In the genomic region with DNA sequence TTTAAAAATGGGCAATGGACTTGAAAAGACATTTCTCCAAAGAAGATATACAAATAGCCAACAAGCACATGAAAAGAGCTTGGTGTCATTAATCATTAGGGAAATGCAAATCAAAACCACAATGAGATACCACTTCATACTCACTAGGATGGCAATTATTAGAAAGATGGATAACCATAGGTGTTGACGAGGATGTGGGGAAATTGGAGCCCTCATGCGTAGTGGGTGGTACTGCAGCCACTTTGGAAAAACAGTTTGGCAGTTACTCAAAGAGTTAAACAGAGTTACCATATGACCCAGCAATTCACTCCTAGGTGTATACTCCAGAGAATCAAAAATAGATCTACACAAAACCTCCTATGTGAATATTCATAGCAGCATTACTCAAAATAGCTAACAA, we compare ENCODE assay signal across 27 cellular contexts. TPM values are rescaled to one million over a fixed set of nuclear protein-coding genes. Genes with fewer than 3 reads are reported as not detected.
DNase-seq lines count a peak whose midpoint lies in the region; ATAC-seq, FAIRE-seq and TF ChIP-seq lines count a peak whose summit lies in the region.
"Had no signal": no experiment of that assay in that cellular context is flagged by ENCODE, and none has a peak within 500 bp of the region (broad histone marks: within the 10 kb centered on the region; RNA-seq: fewer than 3 reads in every experiment).

No MANE protein-coding gene starts in this region.

- H2BK15ac ChIP-seq in H1 (ENCODE audit: low read length), result no peak overlapping the region

- TF ChIP-seq CTCF in HCT116 (IDR thresholded peaks at IDR 0.05 in 2 of 3, conservative IDR thresholded peaks at IDR 0.05 in 1 of 3; ENCODE audit: borderline replicate concordance in 1 of 3, insufficient read depth in 1 of 3, low read depth in 2 of 3, low read length in 2 of 3) (no peak), K562 (IDR thresholded peaks at IDR 0.05 in 2 of 3, conservative IDR thresholded peaks at IDR 0.05 in 1 of 3; ENCODE audit: insufficient read depth in 2 of 3, low read depth in 1 of 3, low read length in 3 of 3) (no peak), H1 (IDR thresholded peaks at IDR 0.05; ENCODE audit: control extremely low read depth in 1 of 3, insufficient read depth in 1 of 3, low read depth in 1 of 3, low read length in 3 of 3) (no peak)

- 0% methylated on average over 2 of the region's 2 CpGs for WGBS in K562 (ENCODE audit: insufficient coverage, low coverage, missing lambda C conversion rate)
- 91% methylated on average over 2 of the region's 2 CpGs; no CpG with 5 or more reads in 1 of the 2 experiments for WGBS in H1 (ENCODE audit: extremely low coverage in 1 of 2, insufficient coverage in 1 of 2, insufficient read length in 1 of 2, insufficient replicate concordance in 2 of 2, low coverage in 1 of 2, low lambda C conversion rate in 2 of 2, missing lambda C conversion rate in 1 of 2), 2 experiments

- H2BK20ac ChIP-seq in H1 (ENCODE audit: low read length), result no peak overlapping the region

- TF ChIP-seq RAD21 in HCT116 (IDR thresholded peaks at IDR 0.05; ENCODE audit: low read depth) (no peak), K562 (CRISPR knock-in tag; conservative IDR thresholded peaks at IDR 0.05 in 1 of 2, IDR thresholded peaks at IDR 0.05 in 1 of 2) (no peak), H1 (IDR thresholded peaks at IDR 0.05 in 1 of 2, conservative IDR thresholded peaks at IDR 0.05 in 1 of 2; ENCODE audit: low read depth in 2 of 2, low read length in 2 of 2) (no peak)

- DNase-seq in activated CD4-positive, CD25-positive, alpha-beta regulatory T cell treated with anti-CD3 and anti-CD28 coated beads, Interleukin-2, amount 50 U/mL, for 72 hours, result peak; percentile 4
- no peak for DNase-seq in activated CD4-positive, CD25-positive, alpha-beta regulatory T cell (lab: John Stamatoyannopoulos, UW)
- DNase-seq in HCT116 (ENCODE audit: low read depth, low spot score) (no peak), K562 (ENCODE audit: extremely low read depth in 1 of 4, low spot score in 3 of 4) (no peak), H1 (ENCODE audit: low read depth in 1 of 2, low spot score in 2 of 2) (no peak), SKM-1 (lab: John Stamatoyannopoulos, UW; ENCODE audit: unreplicated experiment) (no peak), mucosa of gallbladder (ENCODE audit: low spot score) (no peak), SHP77 treated with DMSO at 0.1 percent for 48 hours (lab: John Stamatoyannopoulos, UW) (no peak)
- DNase-seq: ACHN; BE2C; C1 segment of cervical spinal cord; CD4-positive, alpha-beta memory T cell; CD4-positive, CD25-positive, alpha-beta regulatory T cell; CD8-positive, alpha-beta memory T cell; COR-L47; DMS153; DMS53; DMS79; DND-41; EL; GDM1 had no signal

- H2AK5ac ChIP-seq in H1 (ENCODE audit: low read depth, low read length), result no peak overlapping the region

- H3K27ac ChIP-seq in HCT116 (ENCODE audit: low read depth, low read length) (no peak overlapping the region), K562 (ENCODE audit: extremely low read depth, low read depth, low read length) (no peak overlapping the region), H1 (ENCODE audit: low read depth, low read length) (no peak overlapping the region)
- H3K27ac ChIP-seq: 22Rv1, BLaER1 had no signal

- H3K9ac ChIP-seq in HCT116 (ENCODE audit: low read length), result no peak overlapping the region
- no peak overlapping the region for H3K9ac ChIP-seq in K562 (ENCODE audit: insufficient read depth in 1 of 2, low read depth in 2 of 2, low read length in 2 of 2)
- no peak overlapping the region for H3K9ac ChIP-seq in H1 (replicated peaks in 1 of 4; ENCODE audit: extremely low read depth in 1 of 4, low read depth in 3 of 4, low read length in 3 of 4)
- H3K9ac ChIP-seq: BLaER1 had no signal

- H2AFZ ChIP-seq in HCT116 (ENCODE audit: low read depth, low read length, poor library complexity, severe bottlenecking) (no peak overlapping the region), K562 (ENCODE audit: low read depth, low read length) (no peak overlapping the region), H1 (ENCODE audit: low read length) (no peak overlapping the region)

- RAD21 ChIA-PET in HCT116 (lab: Charles Lee; ENCODE audit: low non-redundant PET in 1 of 2, low total read pairs in 2 of 2, uncharacterized antibody in 2 of 2, unreplicated experiment in 2 of 2), result no interaction called here

- H3K9me2 ChIP-seq in HCT116 (ENCODE audit: insufficient read depth), result no peaks in the 10 kb centered on the region

- no peak overlapping the region for H2BK120ac ChIP-seq in H1 (replicated peaks; ENCODE audit: low read depth, low read length)

- H3K4me1 ChIP-seq in HCT116 (ENCODE audit: control insufficient read depth in 1 of 2, insufficient read depth in 2 of 2, low read length in 2 of 2) (no peaks in the 10 kb centered on the region), K562 (replicated peaks in 1 of 2; ENCODE audit: control insufficient read depth in 2 of 2, insufficient read depth in 2 of 2, low read length in 2 of 2) (no peaks in the 10 kb centered on the region), H1 (replicated peaks in 1 of 4; ENCODE audit: control insufficient read depth in 3 of 4, insufficient read depth in 4 of 4, low read length in 3 of 4) (no peaks in the 10 kb centered on the region)

- H2BK12ac ChIP-seq in H1 (ENCODE audit: low read depth, low read length), result no peak overlapping the region

- H3K4ac ChIP-seq in H1 (replicated peaks; ENCODE audit: insufficient read length, low read depth, low read length), result no peak overlapping the region

- in situ Hi-C loops in K562 (cut with MboI), result loop anchor here (10.0 kb wide), 1 partner anchor 1005 kb away; no protein-coding TSS in a partner anchor

- ATAC-seq in HCT116, result no peak
- ATAC-seq in K562, result no peak
- ATAC-seq: GM12878 had no signal

- H3K36me3 ChIP-seq in HCT116 (ENCODE audit: control insufficient read depth in 1 of 2, insufficient read depth in 2 of 2, low read length in 2 of 2), result no peaks in the 10 kb centered on the region
- H3K36me3 ChIP-seq in K562 (ENCODE audit: control insufficient read depth, insufficient read depth, low read length), result no peaks in the 10 kb centered on the region
- no peaks in the 10 kb centered on the region for H3K36me3 ChIP-seq in H1 (ENCODE audit: control insufficient read depth in 2 of 4, insufficient read depth in 4 of 4, low read length in 3 of 4)
- H3K36me3 ChIP-seq: BE2C, BLaER1 had no signal

- no peak overlapping the region for H4K8ac ChIP-seq in H1 (ENCODE audit: extremely low read depth, insufficient read depth, low read length)

- no peak overlapping the region for H3K14ac ChIP-seq in H1 (ENCODE audit: insufficient read length)

- no peaks in the 10 kb centered on the region; the same call in 1 of the 2 replicates for H3K79me1 ChIP-seq in H1 (ENCODE audit: low read depth, low read length)

- no peak overlapping the region for H3K56ac ChIP-seq in H1 (replicated peaks; ENCODE audit: insufficient read length, low read depth, low read length)

- H2BK5ac ChIP-seq in H1 (ENCODE audit: low read depth, low read length), result no peak overlapping the region

- H3K9me3 ChIP-seq in HCT116 (ENCODE audit: control insufficient read depth in 1 of 2, insufficient read depth in 1 of 2, low read depth in 1 of 2, low read length in 2 of 2) (no peaks in the 10 kb centered on the region), K562 (replicated peaks; ENCODE audit: control insufficient read depth, insufficient read depth, low read depth, low read length) (no peaks in the 10 kb centered on the region), H1 (ENCODE audit: insufficient read depth in 2 of 2, low read depth in 1 of 2, low read length in 1 of 2) (peaks cover 0 to 7% of the 10 kb centered on the region in 2 experiments; a peak in 2 of 4 replicates)
- H3K9me3 ChIP-seq: BE2C had no signal

- no peaks in the 10 kb centered on the region for H3K9me1 ChIP-seq in K562 (ENCODE audit: control insufficient read depth, insufficient read depth, low read length)

- TF ChIP-seq EP300 in K562 (IDR thresholded peaks at IDR 0.05; ENCODE audit: low read length), result no peak
- no peak for TF ChIP-seq EP300 in H1 (IDR thresholded peaks at IDR 0.05; ENCODE audit: borderline replicate concordance in 1 of 2, low read depth in 2 of 2, low read length in 2 of 2)

- CTCF ChIA-PET in HCT116 (lab: Charles Lee) (interaction anchor here (2.1 kb wide), 1 partner anchor 17 kb away, joined by 8 read pairs; no protein-coding TSS in a partner anchor), K562 (lab: Yijun Ruan, JAX; ENCODE audit: low intra/inter-chr PET ratio) (no interaction called here), H1 (lab: Charles Lee; ENCODE audit: partially characterized antibody) (interaction anchor here (1.1 to 6.0 kb wide), 6 partner anchors 8 to 1024 kb away, joined by 3 to 49 read pairs (median 9); no protein-coding TSS in a partner anchor)

- no peak overlapping the region for H4K5ac ChIP-seq in H1 (ENCODE audit: insufficient read length, low read depth, low read length)

- H3K4me2 ChIP-seq in HCT116 (ENCODE audit: low read length), result no peak overlapping the region
- no peak overlapping the region for H3K4me2 ChIP-seq in K562 (ENCODE audit: insufficient read depth, low read length)
- H3K4me2 ChIP-seq in H1 (ENCODE audit: insufficient read depth in 1 of 2, low read depth in 2 of 2, low read length in 2 of 2), result no peak overlapping the region
- H3K4me2 ChIP-seq: BLaER1 had no signal

- POLR2A ChIA-PET in HCT116 (lab: Charles Lee), result no interaction called here
- POLR2A ChIA-PET in K562 (lab: Yijun Ruan, JAX), result no interaction called here
- POLR2A ChIA-PET in H1 (lab: Charles Lee; ENCODE audit: partially characterized antibody), result no interaction called here

- no peaks in the 10 kb centered on the region for H3K79me2 ChIP-seq in HCT116 (ENCODE audit: insufficient read depth, low read length)
- H3K79me2 ChIP-seq in K562 (ENCODE audit: control insufficient read depth, insufficient read depth, low read length), result no peaks in the 10 kb centered on the region
- no peaks in the 10 kb centered on the region for H3K79me2 ChIP-seq in H1 (ENCODE audit: control insufficient read depth in 1 of 2, insufficient read depth in 2 of 2, low read length in 2 of 2)

- intact Hi-C loops in HCT116 (cut with micrococcal nuclease), result loop anchor here (5.0 kb wide), 4 partner anchors 97 to 1007 kb away; no protein-coding TSS in a partner anchor
- intact Hi-C loops in K562 (cut with micrococcal nuclease), result loop anchor here (10.0 kb wide), 1 partner anchor 1245 kb away; no protein-coding TSS in a partner anchor

- TF ChIP-seq POLR2A in HCT116 (IDR thresholded peaks at IDR 0.05; ENCODE audit: borderline replicate concordance, extremely low read depth, insufficient read depth, insufficient read length), result no peak
- no peak for TF ChIP-seq POLR2A in K562 (conservative IDR thresholded peaks at IDR 0.05)
- TF ChIP-seq POLR2A in H1 (IDR thresholded peaks at IDR 0.05; ENCODE audit: control extremely low read depth in 1 of 2, low read depth in 2 of 2, low read length in 2 of 2), result no peak

- H3K27me3 ChIP-seq in HCT116 (ENCODE audit: insufficient read depth, low read length) (no peaks in the 10 kb centered on the region), K562 (ENCODE audit: control insufficient read depth in 2 of 2, insufficient read depth in 2 of 2, low read length in 2 of 2) (peaks cover 0 to 17% of the 10 kb centered on the region in 2 experiments; a peak in 2 of 5 replicates), H1 (replicated peaks in 1 of 4; ENCODE audit: control insufficient read depth in 3 of 4, extremely low read depth in 1 of 4, insufficient read depth in 3 of 4, low read length in 3 of 4) (no peaks in the 10 kb centered on the region)
- H3K27me3 ChIP-seq: BE2C, BLaER1 had no signal

- H4K91ac ChIP-seq in H1 (replicated peaks; ENCODE audit: insufficient read length, low read length), result no peak overlapping the region

- H3K18ac ChIP-seq in H1 (ENCODE audit: extremely low read depth, low read length), result no peak overlapping the region

- H3K4me3 ChIP-seq in HCT116 (replicated peaks in 1 of 2; ENCODE audit: low read depth in 1 of 2, low read length in 2 of 2) (no peak overlapping the region), K562 (no peak overlapping the region), H1 (ENCODE audit: extremely low read depth in 1 of 4, insufficient read depth in 2 of 4, low read depth in 3 of 4, low read length in 4 of 4) (no peak overlapping the region)
- H3K4me3 ChIP-seq: BLaER1, GM12878 had no signal

- H3K23ac ChIP-seq in H1 (ENCODE audit: insufficient read length), result no peak overlapping the region

- H4K20me1 ChIP-seq in HCT116 (ENCODE audit: insufficient read depth) (no peaks in the 10 kb centered on the region), K562 (replicated peaks; ENCODE audit: control insufficient read depth, insufficient read depth, low read length) (no peaks in the 10 kb centered on the region; the same call in 1 of the 2 replicates), H1 (replicated peaks in 1 of 2; ENCODE audit: control insufficient read depth in 1 of 2, insufficient read depth in 2 of 2, low read length in 2 of 2) (no peaks in the 10 kb centered on the region)
- H4K20me1 ChIP-seq: BLaER1 had no signal

- FAIRE-seq in K562 (lab: Jason Lieb, UNC) (no peak), H1 (lab: Jason Lieb, UNC) (no peak)
- FAIRE-seq: D721Med, GM12892, GM18507 had no signal

- H3K23me2 ChIP-seq in H1 (ENCODE audit: low read depth, low read length), result no peaks in the 10 kb centered on the region

- BruUV-seq in HCT116 (replicated peaks; lab: Mats Ljungman, UMichigan) (no TSS peak), K562 (replicated peaks; lab: Mats Ljungman, UMichigan) (no TSS peak)

RNA-seq across cellular contexts. Expression of a gene that starts 27.4 kb away (rescaled TPM):
- total RNA-seq in HCT116 (2021; ENCODE audit: unreplicated experiment) (3,138 TPM), K562 (2014; rRNA removed) (529 and 1,012 TPM in 2 replicates), K562 (2014; rRNA removed; fragmentation: Illumina TruSeq; extraction: Trizol) (75.0 and 76.3 TPM in 2 replicates), K562 (2015; rRNA removed; fragmentation: Illumina TruSeq; extraction: Trizol) (348 and 354 TPM in 2 replicates), K562 (2021) (2,904 and 3,053 TPM in 2 replicates), mucosa of gallbladder (1,562 TPM)
- 3,494 and 5,245 TPM in 2 replicates for polyA plus RNA-seq in HCT116 (2012)
- 174 and 228 TPM in 2 replicates for total RNA-seq in K562 (2011; cell fraction: chromatin; rRNA removed; ENCODE audit: low replicate concordance)
- total RNA-seq in K562 (2011; cell fraction: nucleolus; rRNA removed), result 391 and 425 TPM in 2 replicates
- total RNA-seq in K562 (2011; cell fraction: nucleoplasm; rRNA removed), result 447 and 925 TPM in 2 replicates
- polyA plus RNA-seq in K562 (2011; rRNA removed) (847 and 1,576 TPM in 2 replicates), K562 (2014; fragmentation: Illumina TruSeq; extraction: Trizol) (629 and 1,170 TPM in 2 replicates), K562 (2014; fragmentation: Nextera tagmentation; extraction: Ambion mirVana) (1,000 to 10,000 TPM; 2,333 to 2,378 TPM), K562 (2014; rRNA removed) (1,119 and 1,211 TPM in 2 replicates), H1 (2011; rRNA removed) (3,704 and 4,387 TPM in 2 replicates)
- 1,671 and 2,235 TPM in 2 replicates for polyA plus RNA-seq in K562 (2011; cell fraction: cytosol; rRNA removed)
- polyA plus RNA-seq in K562 (2011; cell fraction: nucleus; rRNA removed), result 951 and 1,033 TPM in 2 replicates
- polyA plus RNA-seq in K562 (2012), result 3,121 and 3,201 TPM in 2 replicates
- 279 and 315 TPM in 2 replicates for polyA minus RNA-seq in K562 (2011; rRNA and poly(A)+ RNA removed)
- 3,516 and 4,843 TPM in 2 replicates for polyA minus RNA-seq in K562 (2011; cell fraction: cytosol; rRNA and poly(A)+ RNA removed)
- 192 and 341 TPM in 2 replicates for polyA minus RNA-seq in K562 (2011; cell fraction: nucleus; rRNA and poly(A)+ RNA removed)
- 2,089 and 2,151 TPM in 2 replicates for total RNA-seq in H1 (2021; fragmentation: NEBNext Ultra II Directional; extraction: Animal tissue kit (Norgen Biotek cat#: 25700))
- 2,748 TPM for polyA plus RNA-seq in H1 (2011; cell fraction: cytosol; rRNA removed)
- 1,651 TPM for polyA plus RNA-seq in H1 (2011; cell fraction: nucleus; rRNA removed)
- 1,981 to 3,990 TPM (median 2,946 TPM) in 4 replicates for polyA plus RNA-seq in H1 (2012, experiment 1 of 2)
- polyA plus RNA-seq in H1 (2012, experiment 2 of 2), result 11,458 TPM
- polyA plus RNA-seq in H1 (2013, experiment 1 of 2), result 3,955 TPM
- polyA plus RNA-seq in H1 (2013, experiment 2 of 2), result 3,734 TPM
- polyA minus RNA-seq in H1 (2011; rRNA and poly(A)+ RNA removed), result 238 and 353 TPM in 2 replicates
- 4,450 TPM for polyA minus RNA-seq in H1 (2011; cell fraction: cytosol; rRNA and poly(A)+ RNA removed)
- polyA minus RNA-seq in H1 (2011; cell fraction: nucleus; rRNA and poly(A)+ RNA removed), result 579 TPM
